Comparison of ENCODE assay signal across 1 cellular context in genomic region chr21:31706562-31706961, GRCh38.
TF ChIP-seq lines count a peak whose summit lies in the region.

No MANE protein-coding gene starts in this region.

TF ChIP-seq in WTC11, 78 proteins besides CTCF, POLR2A, EP300 and RAD21:
- TF ChIP-seq CBFB (CRISPR knock-in tag; IDR thresholded peaks at IDR 0.05; ENCODE audit: low read depth) (no peak), CREB1 (CRISPR knock-in tag; IDR thresholded peaks at IDR 0.05) (no peak), HMGA2 (CRISPR knock-in tag; IDR thresholded peaks at IDR 0.05) (no peak), NR2C2 (CRISPR knock-in tag; IDR thresholded peaks at IDR 0.05) (no peak), CREM (CRISPR knock-in tag; IDR thresholded peaks at IDR 0.05) (no peak), ZMAT4 (CRISPR knock-in tag; IDR thresholded peaks at IDR 0.05) (no peak), USF2 (CRISPR knock-in tag; IDR thresholded peaks at IDR 0.05) (no peak), ELF4 (CRISPR knock-in tag; IDR thresholded peaks at IDR 0.05; ENCODE audit: low read depth) (no peak), NFE2L1 (CRISPR knock-in tag; IDR thresholded peaks at IDR 0.05) (no peak), SMAD4 (CRISPR knock-in tag; IDR thresholded peaks at IDR 0.05) (no peak)
- TF ChIP-seq, protein P1, sequence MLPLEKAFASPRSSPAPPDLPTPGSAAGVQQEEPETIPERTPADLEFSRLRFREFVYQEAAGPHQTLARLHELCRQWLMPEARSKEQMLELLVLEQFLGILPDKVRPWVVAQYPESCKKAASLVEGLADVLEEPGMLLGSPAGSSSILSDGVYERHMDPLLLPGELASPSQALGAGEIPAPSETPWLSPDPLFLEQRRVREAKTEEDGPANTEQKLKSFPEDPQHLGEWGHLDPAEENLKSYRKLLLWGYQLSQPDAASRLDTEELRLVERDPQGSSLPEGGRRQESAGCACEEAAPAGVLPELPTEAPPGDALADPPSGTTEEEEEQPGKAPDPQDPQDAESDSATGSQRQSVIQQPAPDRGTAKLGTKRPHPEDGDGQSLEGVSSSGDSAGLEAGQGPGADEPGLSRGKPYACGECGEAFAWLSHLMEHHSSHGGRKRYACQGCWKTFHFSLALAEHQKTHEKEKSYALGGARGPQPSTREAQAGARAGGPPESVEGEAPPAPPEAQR (CRISPR knock-in tag; IDR thresholded peaks at IDR 0.05), result no peak
